ENCODE assay signal across 1 cellular context in genomic region chr9:137820161-137820855, GRCh38.
TF ChIP-seq lines count a peak whose summit lies in the region.

No MANE protein-coding gene starts in this region.

TF ChIP-seq in A549, 52 proteins besides CTCF, POLR2A, EP300 and RAD21:
- TF ChIP-seq ZC3H11A (IDR thresholded peaks at IDR 0.05) (no peak), NR3C1 (IDR thresholded peaks at IDR 0.05) (no peak), REST (IDR thresholded peaks at IDR 0.05) (no peak), HMGXB4 (CRISPR knock-in tag; IDR thresholded peaks at IDR 0.05; ENCODE audit: borderline replicate concordance) (no peak), MAFK (IDR thresholded peaks at IDR 0.05; ENCODE audit: partially characterized antibody) (no peak), CBX8 (IDR thresholded peaks at IDR 0.05) (no peak), ZNF302 (CRISPR knock-in tag; IDR thresholded peaks at IDR 0.05) (no peak), NFE2L2 (conservative IDR thresholded peaks at IDR 0.05; ENCODE audit: low read length) (no peak), ZSCAN20 (CRISPR knock-in tag; IDR thresholded peaks at IDR 0.05) (no peak), PBX3 (IDR thresholded peaks at IDR 0.05) (no peak), CHD2 (IDR thresholded peaks at IDR 0.05; ENCODE audit: low read length, partially characterized antibody) (no peak), FOSL2 (IDR thresholded peaks at IDR 0.05) (no peak), FOSL2 (CRISPR knock-in tag; IDR thresholded peaks at IDR 0.05) (no peak), MYC (IDR thresholded peaks at IDR 0.05; ENCODE audit: borderline replicate concordance, low read length) (no peak), CEBPB (IDR thresholded peaks at IDR 0.05) (no peak), NPAS2 (CRISPR knock-in tag; IDR thresholded peaks at IDR 0.05; ENCODE audit: borderline replicate concordance) (no peak), JUNB (IDR thresholded peaks at IDR 0.05) (no peak)
TF ChIP-seq in A549: peak in this region for 0.
